ENCODE assay signal across 16 cellular contexts in genomic region chr4:6446130-6446482, GRCh38. TPM values are rescaled to one million over a fixed set of nuclear protein-coding genes. Genes with fewer than 3 reads are reported as not detected.
"Had no signal": no experiment of that assay in that cellular context is flagged by ENCODE, and none has a peak within 500 bp of the region (broad histone marks: within the 10 kb centered on the region; RNA-seq: fewer than 3 reads in every experiment).

No MANE protein-coding gene starts in this region.

- H3K27ac Mint-ChIP-seq: activated naive CD4-positive, alpha-beta T cell treated with anti-CD3 and anti-CD28 coated beads, Interleukin-2, amount 50 U/mL, for 72 hours; activated T-cell treated with anti-CD3 and anti-CD28 coated beads, Interleukin-2, amount 50 U/mL, for 72 hours; naive thymus-derived CD4-positive, alpha-beta T cell; stimulated activated naive B cell treated with anti-CD40 and anti-IgM and Interleukin-4, amounts not matched to agents 10 μg/mL and 1 μg/mL and 100 μg/mL, for 72 hours had no signal

- H3K9me3 Mint-ChIP-seq: activated naive CD4-positive, alpha-beta T cell treated with anti-CD3 and anti-CD28 coated beads, Interleukin-2, amount 50 U/mL, for 72 hours; activated T-cell treated with anti-CD3 and anti-CD28 coated beads, Interleukin-2, amount 50 U/mL, for 72 hours; immature natural killer cell had no signal

- H3K36me3 ChIP-seq: WERI-Rb-1 had no signal

- H3K4me1 Mint-ChIP-seq: naive thymus-derived CD4-positive, alpha-beta T cell; stimulated activated naive B cell treated with anti-CD40 and anti-IgM and Interleukin-4, amounts not matched to agents 10 μg/mL and 1 μg/mL and 100 μg/mL, for 72 hours had no signal

- DNase-seq: activated CD4-positive, alpha-beta T cell treated with anti-CD3 and anti-CD28 coated beads for 1 hour; activated CD4-positive, alpha-beta T cell treated with anti-CD3 and anti-CD28 coated beads, Interleukin-2, amount 50 U/mL, for 4 hours; activated gamma-delta T cell treated with Interleukin-2 at 50 U/mL for 16 hours; activated T-cell treated with anti-CD3 and anti-CD28 coated beads, Interleukin-2, amount 50 U/mL, for 72 hours; amniotic stem cell; erythroblast; immature natural killer cell; mesenchymal stem cell; naive thymus-derived CD4-positive, alpha-beta T cell; occipital lobe; stimulated activated naive B cell treated with anti-CD40 and anti-IgM and Interleukin-4, amounts not matched to agents 10 μg/mL and 1 μg/mL and 100 μg/mL, for 72 hours; SW 1271; T-helper 2 cell; WERI-Rb-1 had no signal

- H3K36me3 Mint-ChIP-seq: activated naive CD4-positive, alpha-beta T cell treated with anti-CD3 and anti-CD28 coated beads, Interleukin-2, amount 50 U/mL, for 72 hours; immature natural killer cell; naive thymus-derived CD4-positive, alpha-beta T cell had no signal

- H3K27ac ChIP-seq: WERI-Rb-1 had no signal

- H3K4me3 Mint-ChIP-seq: activated T-cell treated with anti-CD3 and anti-CD28 coated beads, Interleukin-2, amount 50 U/mL, for 72 hours; immature natural killer cell; naive thymus-derived CD4-positive, alpha-beta T cell; stimulated activated naive B cell treated with anti-CD40 and anti-IgM and Interleukin-4, amounts not matched to agents 10 μg/mL and 1 μg/mL and 100 μg/mL, for 72 hours had no signal

- ATAC-seq: activated naive CD4-positive, alpha-beta T cell treated with anti-CD3 and anti-CD28 coated beads, Interleukin-2, amount 50 U/mL, for 72 hours; activated T-cell treated with anti-CD3 and anti-CD28 coated beads, Interleukin-2, amount 50 U/mL, for 72 hours; naive thymus-derived CD4-positive, alpha-beta T cell; stimulated activated naive B cell treated with anti-CD40 and anti-IgM and Interleukin-4, amounts not matched to agents 10 μg/mL and 1 μg/mL and 100 μg/mL, for 72 hours had no signal

RNA-seq across cellular contexts. Expression of gene PPP2R2C, which starts 26.3 kb away (rescaled TPM):
- total RNA-seq: activated CD8-positive, alpha-beta memory T cell treated with anti-CD3 and anti-CD28 coated beads for 36 hours; activated naive CD4-positive, alpha-beta T cell treated with anti-CD3 and anti-CD28 coated beads, Interleukin-2, amount 50 U/mL, for 72 hours; activated T-cell treated with anti-CD3 and anti-CD28 coated beads, Interleukin-2, amount 50 U/mL, for 72 hours; naive thymus-derived CD4-positive, alpha-beta T cell had no signal
- polyA plus RNA-seq: immature natural killer cell; naive thymus-derived CD4-positive, alpha-beta T cell had no signal
